1 cellular context compared by ENCODE assay signal in genomic region chr22:26552466-26552865, GRCh38.
TF ChIP-seq lines count a peak whose summit lies in the region.

No MANE protein-coding gene starts in this region.

TF ChIP-seq in WTC11, 78 proteins besides CTCF, POLR2A, EP300 and RAD21 (continued from another document):
- TF ChIP-seq, protein P1, sequence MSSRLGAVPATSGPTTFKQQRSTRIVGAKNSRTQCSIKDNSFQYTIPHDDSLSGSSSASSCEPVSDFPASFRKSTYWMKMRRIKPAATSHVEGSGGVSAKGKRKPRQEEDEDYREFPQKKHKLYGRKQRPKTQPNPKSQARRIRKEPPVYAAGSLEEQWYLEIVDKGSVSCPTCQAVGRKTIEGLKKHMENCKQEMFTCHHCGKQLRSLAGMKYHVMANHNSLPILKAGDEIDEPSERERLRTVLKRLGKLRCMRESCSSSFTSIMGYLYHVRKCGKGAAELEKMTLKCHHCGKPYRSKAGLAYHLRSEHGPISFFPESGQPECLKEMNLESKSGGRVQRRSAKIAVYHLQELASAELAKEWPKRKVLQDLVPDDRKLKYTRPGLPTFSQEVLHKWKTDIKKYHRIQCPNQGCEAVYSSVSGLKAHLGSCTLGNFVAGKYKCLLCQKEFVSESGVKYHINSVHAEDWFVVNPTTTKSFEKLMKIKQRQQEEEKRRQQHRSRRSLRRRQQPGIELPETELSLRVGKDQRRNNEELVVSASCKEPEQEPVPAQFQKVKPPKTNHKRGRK (CRISPR knock-in tag; IDR thresholded peaks at IDR 0.05; ENCODE audit: borderline replicate concordance): no peak
- TF ChIP-seq, protein P2, sequence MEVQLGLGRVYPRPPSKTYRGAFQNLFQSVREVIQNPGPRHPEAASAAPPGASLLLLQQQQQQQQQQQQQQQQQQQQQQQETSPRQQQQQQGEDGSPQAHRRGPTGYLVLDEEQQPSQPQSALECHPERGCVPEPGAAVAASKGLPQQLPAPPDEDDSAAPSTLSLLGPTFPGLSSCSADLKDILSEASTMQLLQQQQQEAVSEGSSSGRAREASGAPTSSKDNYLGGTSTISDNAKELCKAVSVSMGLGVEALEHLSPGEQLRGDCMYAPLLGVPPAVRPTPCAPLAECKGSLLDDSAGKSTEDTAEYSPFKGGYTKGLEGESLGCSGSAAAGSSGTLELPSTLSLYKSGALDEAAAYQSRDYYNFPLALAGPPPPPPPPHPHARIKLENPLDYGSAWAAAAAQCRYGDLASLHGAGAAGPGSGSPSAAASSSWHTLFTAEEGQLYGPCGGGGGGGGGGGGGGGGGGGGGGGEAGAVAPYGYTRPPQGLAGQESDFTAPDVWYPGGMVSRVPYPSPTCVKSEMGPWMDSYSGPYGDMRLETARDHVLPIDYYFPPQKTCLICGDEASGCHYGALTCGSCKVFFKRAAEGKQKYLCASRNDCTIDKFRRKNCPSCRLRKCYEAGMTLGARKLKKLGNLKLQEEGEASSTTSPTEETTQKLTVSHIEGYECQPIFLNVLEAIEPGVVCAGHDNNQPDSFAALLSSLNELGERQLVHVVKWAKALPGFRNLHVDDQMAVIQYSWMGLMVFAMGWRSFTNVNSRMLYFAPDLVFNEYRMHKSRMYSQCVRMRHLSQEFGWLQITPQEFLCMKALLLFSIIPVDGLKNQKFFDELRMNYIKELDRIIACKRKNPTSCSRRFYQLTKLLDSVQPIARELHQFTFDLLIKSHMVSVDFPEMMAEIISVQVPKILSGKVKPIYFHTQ (CRISPR knock-in tag; IDR thresholded peaks at IDR 0.05): no peak
- TF ChIP-seq TEAD4 (CRISPR knock-in tag; IDR thresholded peaks at IDR 0.05): no peak
- no peak for TF ChIP-seq NFYB (CRISPR knock-in tag; conservative IDR thresholded peaks at IDR 0.05; ENCODE audit: low read depth)
- no peak for TF ChIP-seq NR3C1 (CRISPR knock-in tag; conservative IDR thresholded peaks at IDR 0.05; ENCODE audit: low read depth)
